In the genomic region with DNA sequence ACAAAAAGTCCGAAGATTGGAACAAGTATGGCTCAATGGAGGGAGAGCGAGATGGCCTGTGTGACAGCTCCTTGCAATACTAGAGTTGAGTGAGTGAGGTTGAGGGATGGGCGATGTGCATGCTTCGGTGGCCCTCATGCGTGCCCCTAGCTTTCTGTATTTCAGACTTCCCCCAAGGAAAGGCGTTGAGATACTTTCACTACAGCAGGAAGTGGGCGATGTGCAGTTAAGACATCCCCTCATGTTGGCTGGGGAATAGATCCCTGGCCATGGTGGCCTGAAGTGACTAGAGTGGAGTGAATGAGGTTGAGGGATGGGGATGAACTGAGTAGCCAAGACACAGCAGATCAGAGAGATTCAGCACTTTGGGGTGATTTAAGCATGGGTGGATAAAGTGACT, we compare ENCODE assay signal across 27 cellular contexts.
"Had no signal": no experiment of that assay in that cellular context is flagged by ENCODE, and none has a peak within 500 bp of the region (broad histone marks: within the 10 kb centered on the region; RNA-seq: fewer than 3 reads in every experiment).

No MANE protein-coding gene starts in this region.

- H3K27me3 ChIP-seq: stomach, suprapubic skin, testis, thyroid gland, tibial artery, tibial nerve, transverse colon, upper lobe of left lung, upper lobe of right lung, uterus, vagina had no signal

- H3K27ac ChIP-seq: stomach, suprapubic skin, testis, thoracic aorta, thyroid gland, tibial artery, tibial nerve, transverse colon, upper lobe of left lung, upper lobe of right lung, uterus, vagina had no signal

- FAIRE-seq: urothelium cell line had no signal

- DNase-seq: stimulated activated CD4-positive, alpha-beta T cell treated with anti-CD3 and anti-CD28 coated beads, Interleukin-2, amount 100 ng/mL, for 48 hours; stimulated activated CD4-positive, alpha-beta T cell treated with anti-CD3 and anti-CD28 coated beads, Interleukin-4, amount 100 ng/mL, for 1 hour; stimulated activated CD4-positive, alpha-beta T cell treated with anti-CD3 and anti-CD28 coated beads, Interleukin-4, amount 100 ng/mL, for 24 hours; stimulated activated CD4-positive, alpha-beta T cell treated with anti-CD3 and anti-CD28 coated beads, Interleukin-4, amount 100 ng/mL, for 4 hours; stimulated activated CD8-positive, alpha-beta memory T cell treated with anti-CD3 and anti-CD28 coated beads, Interleukin-4, amount 100 ng/mL, for 48 hours; stimulated activated naive B cell treated with anti-CD40 and anti-IgM and Interleukin-4, amounts not matched to agents 10 μg/mL and 1 μg/mL and 100 μg/mL, for 72 hours; stimulated activated naive CD4-positive, alpha-beta T cell; stimulated activated naive CD4-positive, alpha-beta T cell treated with Interleukin-2 at 50 U/mL for 16 hours; stimulated activated naive CD8-positive, alpha-beta T cell treated with anti-CD3 and anti-CD28 coated beads, Interleukin-15, amount 100 ng/mL, for 72 hours; stimulated activated naive CD8-positive, alpha-beta T cell treated with anti-CD3 and anti-CD28 coated beads, Interleukin-15, Interleukin-2, amounts not matched to agents 100 U/mL and 50 U/mL, for 24 hours; stomach; substantia nigra; testis; thyroid gland; tibial artery; transverse colon; trophoblast cell; upper lobe of left lung; upper lobe of right lung; uterus had no signal

- ATAC-seq: stimulated activated effector memory CD8-positive, alpha-beta T cell treated with anti-CD3 and anti-CD28 coated beads, Interleukin-12 subunit alpha, Interleukin-12 subunit beta, amount 100 ng/mL, for 72 hours; stimulated activated memory B cell treated with anti-CD40 and anti-IgM and Interleukin-4, amounts not matched to agents 10 μg/mL and 1 μg/mL and 100 μg/mL, for 72 hours; stimulated activated naive B cell treated with anti-CD40 and anti-IgM and Interleukin-4, amounts not matched to agents 10 μg/mL and 1 μg/mL and 100 μg/mL, for 72 hours; stimulated activated naive CD8-positive, alpha-beta T cell treated with anti-CD3 and anti-CD28 coated beads, Interleukin-15, amount 100 ng/mL, for 72 hours; stimulated activated naive CD8-positive, alpha-beta T cell treated with anti-CD3 and anti-CD28 coated beads, Interleukin-15, Interleukin-2, amounts not matched to agents 100 U/mL and 50 U/mL, for 24 hours; upper lobe of right lung had no signal

- H3K4me3 ChIP-seq: stomach, suprapubic skin, testis, thoracic aorta, thyroid gland, tibial artery, tibial nerve, transverse colon, upper lobe of left lung, upper lobe of right lung, uterus, vagina had no signal

- H3K36me3 ChIP-seq: stomach, suprapubic skin, thoracic aorta, thyroid gland, tibial artery, tibial nerve, transverse colon, upper lobe of left lung, upper lobe of right lung, uterus, vagina had no signal

- H3K9me3 ChIP-seq: suprapubic skin, testis, thoracic aorta, thyroid gland, tibial artery, transverse colon, upper lobe of left lung, upper lobe of right lung, uterus, vagina had no signal

- H3K4me1 ChIP-seq: stomach, suprapubic skin, testis, thyroid gland, tibial artery, tibial nerve, transverse colon, upper lobe of left lung, upper lobe of right lung, uterus, vagina had no signal
